In genomic region chr17:63835167-63835720, GRCh38 we compare ENCODE assay signal across 1 cellular context.
TF ChIP-seq lines count a peak whose summit lies in the region.

No MANE protein-coding gene starts in this region.

TF ChIP-seq in IMR-90, 13 proteins besides CTCF, POLR2A, EP300 and RAD21:
- no peak for TF ChIP-seq CEBPB (IDR thresholded peaks at IDR 0.05; ENCODE audit: low read depth, low read length)
- TF ChIP-seq FOS (IDR thresholded peaks at IDR 0.05; ENCODE audit: low read depth, low read length), result no peak
- TF ChIP-seq CHD1 (IDR thresholded peaks at IDR 0.05; ENCODE audit: low read depth, low read length), result no peak
- no peak for TF ChIP-seq SMC3 (IDR thresholded peaks at IDR 0.05; ENCODE audit: low read depth, low read length)
